Comparison of ENCODE assay signal across 12 cellular contexts in genomic region chrX:107730991-107731766, GRCh38. TPM values are rescaled to one million over a fixed set of nuclear protein-coding genes. Genes with fewer than 3 reads are reported as not detected.
DNase-seq lines count a peak whose midpoint lies in the region; ATAC-seq and TF ChIP-seq lines count a peak whose summit lies in the region.
"Had no signal": no experiment of that assay in that cellular context is flagged by ENCODE, and none has a peak within 500 bp of the region (broad histone marks: within the 10 kb centered on the region; RNA-seq: fewer than 3 reads in every experiment).

No MANE protein-coding gene starts in this region.

- WGBS in spleen, 5 donors = 73 to 83% (median 82%) methylated on average over 9 of the region's 9 CpGs

- no peaks in the 10 kb centered on the region for H3K36me3 ChIP-seq in spleen

- H3K27ac ChIP-seq in angular gyrus (ENCODE audit: low read depth, low read length) = peak overlapping the region; percentile 40
- H3K27ac ChIP-seq in spleen = peak overlapping the region in 1 of 8 donors; percentile 30

- no peak overlapping the region for H3K4me3 ChIP-seq in spleen

- ATAC-seq in GM18873 (IDR thresholded peaks at IDR 0.05; ENCODE audit: low FRiP score, unreplicated experiment) (no peak), HG03196 (IDR thresholded peaks at IDR 0.05; ENCODE audit: unreplicated experiment) (no peak)

- no peaks in the 10 kb centered on the region for H3K27me3 ChIP-seq in spleen (replicated peaks in 1 of 7)

- TF ChIP-seq CTCF in spleen (IDR thresholded peaks at IDR 0.05 in 8 of 11, conservative IDR thresholded peaks at IDR 0.05 in 3 of 11) = no peak

- TF ChIP-seq POLR2A in spleen (IDR thresholded peaks at IDR 0.05) = no peak

- H3K9me3 ChIP-seq in spleen = no peaks in the 10 kb centered on the region

- peaks cover 0 to 22% (median 7%) of the 10 kb centered on the region in 6 donors for H3K4me1 ChIP-seq in spleen

- DNase-seq in HCEC 1CT (peak; percentile 12), iris pigment epithelial cell (ENCODE audit: low read depth) (peak; percentile 40), spleen (peak; percentile 53), NCI-H1694 treated with DMSO at 0.1 percent for 48 hours (lab: John Stamatoyannopoulos, UW) (no peak), SKM-1 (lab: John Stamatoyannopoulos, UW; ENCODE audit: unreplicated experiment) (no peak)
- DNase-seq: activated CD4-positive, alpha-beta T cell treated with anti-CD3 and anti-CD28 coated beads, Interleukin-2, amount 10 ng/mL, durations not matched to agents 7 days and 5 days; effector memory CD4-positive, alpha-beta T cell; NCI-H1436 treated with DMSO at 0.1 percent for 48 hours had no signal

- intact Hi-C loops in spleen (cut with DNase I; ENCODE audit: low total_unique reads) = no loop called here

RNA-seq across cellular contexts. Expression of gene TSC22D3, which starts 44.4 kb away (rescaled TPM):
- total RNA-seq in spleen = 100 to 1,000 TPM in 6 of 7 donors, 10 to 100 TPM in 1; 91.7 to 579 (median 316) TPM
- polyA plus RNA-seq in spleen = 100 to 1,000 TPM; 125 to 372 (median 195) TPM

RNA-seq across cellular contexts. Expression of gene NCBP2L, which starts 46.4 kb away (rescaled TPM):
- total RNA-seq in spleen = not detected
- polyA plus RNA-seq in spleen = under 1 TPM in 2 of 3 donors, not detected in 1; 0.03 to 0.06 TPM
- total RNA-seq: activated CD4-positive, alpha-beta T cell treated with anti-CD3 and anti-CD28 coated beads, Interleukin-2, amount 10 ng/mL, durations not matched to agents 7 days and 5 days; myocyte had no signal

Comparison
In these comparisons a context has a peak if more than half of its experiments do, and no peak if none do; other contexts are left out.
1. DNase-seq: peak in HCEC 1CT (single experiment), iris pigment epithelial cell (single experiment) and spleen (single experiment); none in NCI-H1694 treated with DMSO at 0.1 percent for 48 hours (single experiment) and SKM-1 (single experiment).